ENCODE assay signal across 8 cellular contexts in genomic region chr10:72834183-72834825, GRCh38. TPM values are rescaled to one million over a fixed set of nuclear protein-coding genes. Genes with fewer than 3 reads are reported as not detected.
DNase-seq lines count a peak whose midpoint lies in the region; FAIRE-seq and TF ChIP-seq lines count a peak whose summit lies in the region.
"Had no signal": no experiment of that assay in that cellular context is flagged by ENCODE, and none has a peak within 500 bp of the region (broad histone marks: within the 10 kb centered on the region; RNA-seq: fewer than 3 reads in every experiment).

No MANE protein-coding gene starts in this region.

- no peaks in the 10 kb centered on the region for H3K9me2 ChIP-seq in PC-9 (ENCODE audit: insufficient read depth)

- H3K9me3 Mint-ChIP-seq in MCF 10A (ENCODE audit: unreplicated experiment) (no peaks in the 10 kb centered on the region), immature natural killer cell (no peaks in the 10 kb centered on the region)
- H3K9me3 Mint-ChIP-seq: activated naive CD4-positive, alpha-beta T cell treated with anti-CD3 and anti-CD28 coated beads, Interleukin-2, amount 50 U/mL, for 24 hours had no signal

- CTCF ChIA-PET in PC-9 (lab: Charles Lee), result interaction anchor here (0.6 to 1.6 kb wide), 14 partner anchors 16 to 471 kb away, joined by 3 to 5 read pairs (median 4); partner anchors contain the start of gene MCU
- CTCF ChIA-PET in MCF 10A (lab: Yijun Ruan, JAX), result interaction anchor here (0.6 to 7.7 kb wide), 16 partner anchors 11 to 528 kb away, joined by 3 to 95 read pairs (median 3); partner anchors contain the start of gene MCU

- no peak overlapping the region for H3K4me3 ChIP-seq in PC-9

- H3F3A ChIP-seq in PC-9 (ENCODE audit: insufficient read depth, low read depth), result peaks cover 10% of the 10 kb centered on the region; the same call in 1 of the 2 replicates

- no peaks in the 10 kb centered on the region for H3K79me2 ChIP-seq in PC-9 (ENCODE audit: low read depth)

- H3K36me3 Mint-ChIP-seq in MCF 10A (ENCODE audit: insufficient read depth, unreplicated experiment) (no peaks in the 10 kb centered on the region), immature natural killer cell (peaks cover 0 to 4% (median 0%) of the 10 kb centered on the region in 3 donors)

- H2AFZ ChIP-seq in PC-9, result no peak overlapping the region

- peak; percentile 88 for TF ChIP-seq CTCF in PC-9 (conservative IDR thresholded peaks at IDR 0.05)
- TF ChIP-seq CTCF in MCF 10A (IDR thresholded peaks at IDR 0.05; ENCODE audit: unreplicated experiment), result peak; percentile 70

- H3K4me1 Mint-ChIP-seq in MCF 10A (ENCODE audit: insufficient read depth, unreplicated experiment), result peaks cover 8% of the 10 kb centered on the region
- H3K4me1 Mint-ChIP-seq in immature natural killer cell, result no peaks in the 10 kb centered on the region

- 0 out of 2 replicates have a peak, but pooled peaks cover 10% of the 10 kb centered on the region for H3K4me1 ChIP-seq in PC-9 (replicated peaks; ENCODE audit: insufficient read depth)

- no peak overlapping the region for H3K4me2 ChIP-seq in PC-9

- no peaks in the 10 kb centered on the region for H3K27me3 Mint-ChIP-seq in MCF 10A (ENCODE audit: insufficient read depth, unreplicated experiment)
- H3K27me3 Mint-ChIP-seq in immature natural killer cell (ENCODE audit: low read depth in 3 of 3), result peaks cover 0 to 2% (median 1%) of the 10 kb centered on the region in 3 donors
- H3K27me3 Mint-ChIP-seq: activated naive CD4-positive, alpha-beta T cell treated with anti-CD3 and anti-CD28 coated beads, Interleukin-2, amount 50 U/mL, for 24 hours had no signal

- no peaks in the 10 kb centered on the region for H3K27me3 ChIP-seq in PC-9 (ENCODE audit: insufficient read depth, low read depth)

- BruUV-seq in PC-9 (replicated peaks; lab: Mats Ljungman, UMichigan) (TSS peak; percentile 25), MCF 10A (replicated peaks; lab: Mats Ljungman, UMichigan) (no TSS peak)

- no peaks in the 10 kb centered on the region for H4K20me1 ChIP-seq in PC-9 (ENCODE audit: insufficient read depth)

- DNase-seq in Daoy (ENCODE audit: low read depth) (peak; percentile 44), HTR-8/SVneo (ENCODE audit: insufficient read length, low spot score) (peak; percentile 48), PC-9 (peak; percentile 49 to 62), MCF 10A (ENCODE audit: unreplicated experiment) (peak; percentile 75), immature natural killer cell (peak; percentile 27 to 42 (median 40))
- DNase-seq in stimulated activated CD4-positive, alpha-beta T cell treated with anti-CD3 and anti-CD28 coated beads, Interleukin-4, amount 100 ng/mL, for 1 hour, result peak; percentile 3
- DNase-seq in NK-92 treated with Interleukin-12 subunit alpha and Interleukin-12 subunit beta, amount 100 ng/mL, for 24 hours (lab: John Stamatoyannopoulos, UW), result no peak

- POLR2A ChIA-PET in PC-9 (lab: Charles Lee; ENCODE audit: unreplicated experiment) (interaction anchor here (0.6 to 1.2 kb wide), 3 partner anchors 86 to 470 kb away, joined by 3 to 9 read pairs (median 4); no protein-coding TSS in a partner anchor), MCF 10A (lab: Yijun Ruan, JAX) (interaction anchor here (0.6 to 5.2 kb wide), 4 partner anchors 12 to 469 kb away, joined by 3 to 70 read pairs (median 4); partner anchors contain the start of gene MCU)

- H3K36me3 ChIP-seq in PC-9 (ENCODE audit: low read depth), result peaks cover 5% of the 10 kb centered on the region; the same call in 1 of the 2 replicates

- H3K27ac ChIP-seq in PC-9, result no peak overlapping the region

- H3K27ac Mint-ChIP-seq in MCF 10A (ENCODE audit: low read depth, unreplicated experiment), result no peak overlapping the region
- H3K27ac Mint-ChIP-seq in immature natural killer cell, result no peak overlapping the region
- H3K27ac Mint-ChIP-seq: activated naive CD4-positive, alpha-beta T cell treated with anti-CD3 and anti-CD28 coated beads, Interleukin-2, amount 50 U/mL, for 24 hours had no signal

- H3K4me3 Mint-ChIP-seq in MCF 10A (ENCODE audit: unreplicated experiment) (no peak overlapping the region), immature natural killer cell (no peak overlapping the region)
- H3K4me3 Mint-ChIP-seq: activated naive CD4-positive, alpha-beta T cell treated with anti-CD3 and anti-CD28 coated beads, Interleukin-2, amount 50 U/mL, for 24 hours had no signal

- intact Hi-C loops in PC-9 (cut with micrococcal nuclease; ENCODE audit: unreplicated experiment) (loop anchor here (1.0 to 5.0 kb wide), 7 partner anchors 52 to 470 kb away; no protein-coding TSS in a partner anchor), MCF 10A (cut with micrococcal nuclease) (loop anchor here (1.0 to 5.0 kb wide), 5 partner anchors 140 to 470 kb away; partner anchors contain the start of gene MICU1)

- FAIRE-seq in HTR-8/SVneo (lab: Jason Lieb, UNC), result no peak

- no peaks in the 10 kb centered on the region for H3K9me3 ChIP-seq in PC-9 (ENCODE audit: insufficient read depth, low read depth)

RNA-seq across cellular contexts. Expression of gene OIT3, which starts 59.2 kb away (rescaled TPM):
- total RNA-seq in Daoy (2014; rRNA removed; shearing (Covaris generic)), result not detected in 2 replicates
- total RNA-seq in PC-9 (2021), result 0.28 TPM in 1 of 2 replicates, not detected in the other
- total RNA-seq in MCF 10A (2022), result not detected in 2 replicates
- not detected for polyA plus RNA-seq in immature natural killer cell
